Comparison of ENCODE assay signal across 12 cellular contexts in the genomic region with DNA sequence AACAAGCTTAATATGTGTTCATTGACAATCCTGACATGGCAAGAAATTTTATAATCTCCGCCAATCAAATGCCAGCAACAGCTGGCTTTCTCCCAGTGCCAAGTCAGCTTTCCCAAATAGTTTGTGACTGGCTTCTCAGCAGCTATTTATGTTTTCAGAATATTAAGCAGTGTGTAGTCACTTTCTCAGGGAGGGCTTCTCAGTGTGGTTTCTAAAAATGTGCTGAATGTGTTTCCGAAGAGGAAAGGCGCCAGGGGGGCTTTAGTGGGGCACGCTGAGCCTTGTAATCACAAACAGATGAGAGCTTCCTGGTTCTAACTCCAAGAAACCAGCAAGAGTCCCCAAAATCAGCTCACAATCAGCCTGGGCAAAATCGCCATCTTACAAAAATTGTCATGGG.
"Had no signal": no experiment of that assay in that cellular context is flagged by ENCODE, and none has a peak within 500 bp of the region (broad histone marks: within the 10 kb centered on the region; RNA-seq: fewer than 3 reads in every experiment).

No MANE protein-coding gene starts in this region.

- H3K4me1 ChIP-seq: psoas muscle had no signal

- H3K4me3 ChIP-seq: coronary artery, psoas muscle, skin epidermis had no signal

- ATAC-seq: left ventricle myocardium superior; psoas muscle; right cardiac atrium; stimulated activated naive CD8-positive, alpha-beta T cell treated with anti-CD3 and anti-CD28 coated beads, Interleukin-15, amount 100 ng/mL, for 72 hours had no signal

- H3K27ac ChIP-seq: coronary artery, psoas muscle, skin epidermis had no signal

- DNase-seq: activated CD4-positive, alpha-beta T cell treated with anti-CD3 and anti-CD28 coated beads, Interleukin-2, amount 50 U/mL, for 4 hours; activated gamma-delta T cell; amniotic stem cell; immature natural killer cell; left ventricle myocardium superior; psoas muscle; right cardiac atrium; stimulated activated CD4-positive, alpha-beta T cell treated with anti-CD3 and anti-CD28 coated beads, Interleukin-15, amount 100 ng/mL, for 24 hours; stimulated activated CD4-positive, alpha-beta T cell treated with anti-CD3 and anti-CD28 coated beads, Interleukin-2, amount 100 ng/mL, for 48 hours; stimulated activated naive CD8-positive, alpha-beta T cell treated with anti-CD3 and anti-CD28 coated beads, Interleukin-15, amount 100 ng/mL, for 72 hours had no signal

- H3K9me3 ChIP-seq: psoas muscle had no signal
